ENCODE assay signal across 9 cellular contexts in genomic region chr1:29179641-29180184, GRCh38. TPM values are rescaled to one million over a fixed set of nuclear protein-coding genes. Genes with fewer than 3 reads are reported as not detected.
DNase-seq lines count a peak whose midpoint lies in the region; ATAC-seq and TF ChIP-seq lines count a peak whose summit lies in the region.
"Had no signal": no experiment of that assay in that cellular context is flagged by ENCODE, and none has a peak within 500 bp of the region (broad histone marks: within the 10 kb centered on the region; RNA-seq: fewer than 3 reads in every experiment).

No MANE protein-coding gene starts in this region.

- 14 to 18% methylated on average over 4 of the region's 4 CpGs for WGBS in lower leg skin, 2 donors

- peak overlapping the region; percentile 89 for H3K4me3 ChIP-seq in ACC112 (ENCODE audit: low read depth, low read length)
- H3K4me3 ChIP-seq in HUES48 (ENCODE audit: low read depth, low read length), result peak overlapping the region; percentile 98
- H3K4me3 ChIP-seq in mucosa of rectum (ENCODE audit: low read length in 2 of 2), result peak overlapping the region; percentile 95 to 96
- no peak overlapping the region for H3K4me3 ChIP-seq in lower leg skin (ENCODE audit: low read depth, poor library complexity, severe bottlenecking)

- H3K27ac ChIP-seq in ACC112 (ENCODE audit: low read depth, low read length) (peak overlapping the region; percentile 96; the same call in 1 of the 2 replicates), HUES48 (ENCODE audit: low read depth, low read length) (peak overlapping the region; percentile 100), mucosa of rectum (ENCODE audit: low read depth in 2 of 2, low read length in 2 of 2) (peak overlapping the region; percentile 100)

- peaks cover 34% of the 10 kb centered on the region for H3K4me1 ChIP-seq in ACC112 (ENCODE audit: control insufficient read depth, insufficient read depth, low read length, unreplicated experiment)
- peaks cover 24% of the 10 kb centered on the region for H3K4me1 ChIP-seq in HUES48 (ENCODE audit: control insufficient read depth, insufficient read depth, low read length)
- peaks cover 17% of the 10 kb centered on the region in 2 donors for H3K4me1 ChIP-seq in mucosa of rectum (ENCODE audit: control insufficient read depth in 2 of 2, insufficient read depth in 2 of 2, low read length in 2 of 2)

- DNase-seq in glomerular visceral epithelial cell (ENCODE audit: extremely low spot score) (no peak), lower leg skin (ENCODE audit: low spot score in 2 of 2) (no peak)
- no peak for DNase-seq in stimulated activated CD4-positive, alpha-beta T cell treated with anti-CD3 and anti-CD28 coated beads, Interleukin-1b, Interleukin-23, amount 100 ng/mL, for 48 hours

- H3K4me3 Mint-ChIP-seq in brain, result peak overlapping the region; percentile 90 to 99 (median 95)

- H3K27me3 Mint-ChIP-seq in brain, result peaks cover 5% of the 10 kb centered on the region

- peaks cover 0 to 11% (median 5%) of the 10 kb centered on the region in 5 experiments for H3K9me3 Mint-ChIP-seq in brain

- H2AFZ ChIP-seq in ACC112 (ENCODE audit: low read length, unreplicated experiment), result no peak overlapping the region

- peaks cover 65% of the 10 kb centered on the region for H3K79me2 ChIP-seq in ACC112 (ENCODE audit: control insufficient read depth, insufficient read depth, low read length, unreplicated experiment)

- intact Hi-C loops in lower leg skin (cut with DNase I; ENCODE audit: low total_unique reads), result no loop called here

- H3K36me3 ChIP-seq in ACC112 (ENCODE audit: insufficient read depth, low read length) (peaks cover 7% of the 10 kb centered on the region; the same call in 1 of the 2 replicates), HUES48 (ENCODE audit: control insufficient read depth, insufficient read depth, low read length) (peaks cover 24% of the 10 kb centered on the region), mucosa of rectum (ENCODE audit: control insufficient read depth in 2 of 2, insufficient read depth in 2 of 2, low read length in 2 of 2) (peaks cover 2 to 5% of the 10 kb centered on the region in 2 donors)

- H3K27me3 ChIP-seq in ACC112 (ENCODE audit: insufficient read depth, low read length) (no peaks in the 10 kb centered on the region), HUES48 (ENCODE audit: control insufficient read depth, insufficient read depth, low read length) (no peaks in the 10 kb centered on the region), mucosa of rectum (ENCODE audit: control insufficient read depth in 2 of 2, insufficient read depth in 2 of 2, low read length in 2 of 2) (no peaks in the 10 kb centered on the region)

- TF ChIP-seq CTCF in brain (conservative IDR thresholded peaks at IDR 0.05) (no peak), lower leg skin (IDR thresholded peaks at IDR 0.05) (no peak)

- ATAC-seq in HG02938 (IDR thresholded peaks at IDR 0.05; ENCODE audit: unreplicated experiment), result no peak

- H3K4me1 Mint-ChIP-seq in brain, result peaks cover 55% of the 10 kb centered on the region

- no peak overlapping the region for H3K9ac ChIP-seq in HUES48 (ENCODE audit: low read depth, low read length)
- H3K9ac ChIP-seq in mucosa of rectum (ENCODE audit: low read depth in 1 of 2, low read length in 2 of 2), result peak overlapping the region; percentile 94 to 100

- peak overlapping the region; percentile 93 to 99 (median 98) for H3K27ac Mint-ChIP-seq in brain

- H3K9me3 ChIP-seq in HUES48 (ENCODE audit: control insufficient read depth, insufficient read depth, low read length) (no peaks in the 10 kb centered on the region), mucosa of rectum (ENCODE audit: control insufficient read depth in 2 of 2, low read length in 2 of 2) (no peaks in the 10 kb centered on the region)

- H3K36me3 Mint-ChIP-seq in brain, result peaks cover 51% of the 10 kb centered on the region

- TF ChIP-seq POLR2A in lower leg skin (IDR thresholded peaks at IDR 0.05), result no peak

RNA-seq across cellular contexts. Expression of gene SRSF4, which starts 2.0 kb away (rescaled TPM):
- polyA plus RNA-seq in brain (ENCODE audit: insufficient read depth, low read depth, low replicate concordance), result 132 TPM
- 10 to 100 TPM; 47.3 to 89.4 (median 58.5) TPM for total RNA-seq in lower leg skin

RNA-seq across cellular contexts. Expression of gene MECR, which starts 51.0 kb away (rescaled TPM):
- polyA plus RNA-seq in brain (ENCODE audit: insufficient read depth, low read depth, low replicate concordance), result 31.1 TPM
- 10 to 100 TPM; 23.2 to 28.3 (median 25.3) TPM for total RNA-seq in lower leg skin

RNA-seq across cellular contexts. Expression of gene TMEM200B, which starts 56.0 kb away (rescaled TPM):
- polyA plus RNA-seq in brain (ENCODE audit: insufficient read depth, low read depth, low replicate concordance), result 0.78 TPM
- total RNA-seq in lower leg skin, result 1 to 10 TPM; 2.1 to 7.7 (median 4.5) TPM
- total RNA-seq: T-helper 1 cell treated with Interleukin-12 subunit alpha and Interleukin-12 subunit beta and Interleukin-4 antibody, amounts not matched to agents 30 ng/mL and 1 ng/mL, for 36 hours had no signal

RNA-seq across cellular contexts. Expression of gene PTPRU, which starts 56.6 kb away (rescaled TPM):
- 10.6 TPM for polyA plus RNA-seq in brain (ENCODE audit: insufficient read depth, low read depth, low replicate concordance)
- 10 to 100 TPM; 15.9 to 56.3 (median 30.6) TPM for total RNA-seq in lower leg skin
